ENCODE assay signal across 19 cellular contexts in the genomic region with DNA sequence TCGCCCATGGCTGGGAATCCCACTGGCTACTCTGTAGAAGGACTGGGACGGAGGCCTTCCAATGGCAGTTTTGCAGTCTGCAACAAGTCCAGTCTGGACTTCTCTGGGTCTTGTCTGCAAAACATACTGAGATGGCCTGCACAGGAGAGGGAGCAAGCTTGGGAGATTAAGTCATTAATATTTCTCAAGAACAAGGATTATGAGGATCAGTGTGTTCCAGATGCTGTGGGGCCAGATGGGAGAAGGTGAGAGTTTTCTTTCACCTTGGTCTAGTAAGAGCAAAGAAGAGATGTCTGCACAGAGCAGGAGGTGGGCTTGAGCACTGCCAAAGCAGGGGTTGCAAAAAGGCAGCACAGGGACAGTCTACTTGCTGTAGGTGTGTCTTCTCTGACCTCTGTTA. TPM values are rescaled to one million over a fixed set of nuclear protein-coding genes. Genes with fewer than 3 reads are reported as not detected.
"Had no signal": no experiment of that assay in that cellular context is flagged by ENCODE, and none has a peak within 500 bp of the region (broad histone marks: within the 10 kb centered on the region; RNA-seq: fewer than 3 reads in every experiment).

A gene (minus strand): TSS at position 128 of the 400 bp plus-strand sequence. CDS start 120 bp downstream, at position 8.

- H3K4me3 ChIP-seq: body of pancreas, suprapubic skin, upper lobe of left lung had no signal

- DNase-seq: activated B cell treated with CpG ODN at 0.5 μM for 24 hours; activated CD4-positive, alpha-beta T cell treated with anti-CD3 and anti-CD28 coated beads, Interleukin-2, amount 10 ng/mL, durations not matched to agents 24 days and 14 days; activated CD8-positive, alpha-beta memory T cell treated with anti-CD3 and anti-CD28 coated beads for 24 hours; activated T-cell treated with anti-CD3 and anti-CD28 coated beads for 4 hours; amniotic stem cell; body of pancreas; dermis blood vessel endothelial cell; head of caudate nucleus; stimulated activated CD4-positive, alpha-beta T cell treated with anti-CD3 and anti-CD28 coated beads, Interleukin-2, amount 100 ng/mL, for 48 hours; stimulated activated naive CD8-positive, alpha-beta T cell treated with anti-CD3 and anti-CD28 coated beads, Interleukin-15, Interleukin-2, amounts not matched to agents 100 U/mL and 50 U/mL, for 24 hours; upper lobe of left lung had no signal

- H3K4me3 Mint-ChIP-seq: activated B cell treated with CpG ODN at 0.5 μM for 24 hours; activated CD4-positive, alpha-beta T cell treated with anti-CD3 and anti-CD28 coated beads, Interleukin-2, amount 10 ng/mL, durations not matched to agents 24 days and 14 days; activated naive CD4-positive, alpha-beta T cell treated with anti-CD3 and anti-CD28 coated beads, Interleukin-2, amount 50 U/mL, for 24 hours; central memory CD8-positive, alpha-beta T cell; T-helper 1 cell treated with Interleukin-12 subunit alpha and Interleukin-12 subunit beta and Interleukin-4 antibody, amounts not matched to agents 30 μg/mL and 1 μg/mL, for 36 hours had no signal

- ATAC-seq: body of pancreas; left lobe of liver; stimulated activated naive CD8-positive, alpha-beta T cell treated with anti-CD3 and anti-CD28 coated beads, Interleukin-15, Interleukin-2, amounts not matched to agents 100 U/mL and 50 U/mL, for 24 hours had no signal

- FAIRE-seq: islet of Langerhans had no signal

- H3K9me3 ChIP-seq: body of pancreas, suprapubic skin, upper lobe of left lung had no signal

- H3K4me1 Mint-ChIP-seq: activated B cell treated with CpG ODN at 0.5 μM for 24 hours; activated naive CD4-positive, alpha-beta T cell treated with anti-CD3 and anti-CD28 coated beads, Interleukin-2, amount 50 U/mL, for 24 hours; central memory CD8-positive, alpha-beta T cell had no signal

- H3K27ac Mint-ChIP-seq: activated B cell treated with CpG ODN at 0.5 μM for 24 hours; activated CD4-positive, alpha-beta T cell treated with anti-CD3 and anti-CD28 coated beads, Interleukin-2, amount 10 ng/mL, durations not matched to agents 24 days and 14 days; activated naive CD4-positive, alpha-beta T cell treated with anti-CD3 and anti-CD28 coated beads, Interleukin-2, amount 50 U/mL, for 24 hours; activated T-helper 2 cell treated with anti-CD3 and anti-CD28 coated beads, Interferon-gamma antibody, Interleukin-2, Interleukin-4, amounts not matched to agents 10 μg/mL and 5 μg/mL and 100 μg/mL, durations not matched to agents 14 hours and 24 hours and 36 hours; T-helper 1 cell treated with Interleukin-12 subunit alpha and Interleukin-12 subunit beta and Interleukin-4 antibody, amounts not matched to agents 30 μg/mL and 1 μg/mL, for 36 hours had no signal

- H3K27me3 ChIP-seq: body of pancreas, suprapubic skin, upper lobe of left lung had no signal

- H3K36me3 Mint-ChIP-seq: activated naive CD4-positive, alpha-beta T cell treated with anti-CD3 and anti-CD28 coated beads, Interleukin-2, amount 50 U/mL, for 24 hours had no signal

- H3K27ac ChIP-seq: body of pancreas, suprapubic skin, upper lobe of left lung had no signal

- H3K36me3 ChIP-seq: suprapubic skin, upper lobe of left lung had no signal

- H3K9me3 Mint-ChIP-seq: activated B cell treated with CpG ODN at 0.5 μM for 24 hours; activated CD4-positive, alpha-beta T cell treated with anti-CD3 and anti-CD28 coated beads, Interleukin-2, amount 10 ng/mL, durations not matched to agents 24 days and 14 days; activated naive CD4-positive, alpha-beta T cell treated with anti-CD3 and anti-CD28 coated beads, Interleukin-2, amount 50 U/mL, for 24 hours; activated T-helper 2 cell treated with anti-CD3 and anti-CD28 coated beads, Interferon-gamma antibody, Interleukin-2, Interleukin-4, amounts not matched to agents 10 μg/mL and 5 μg/mL and 100 μg/mL, durations not matched to agents 14 hours and 24 hours and 36 hours; central memory CD8-positive, alpha-beta T cell; T-helper 1 cell treated with Interleukin-12 subunit alpha and Interleukin-12 subunit beta and Interleukin-4 antibody, amounts not matched to agents 30 μg/mL and 1 μg/mL, for 36 hours had no signal

RNA-seq across cellular contexts. Expression of the gene that starts here (rescaled TPM):
- total RNA-seq: activated B cell treated with CpG ODN at 0.5 μM for 24 hours; activated CD4-positive, alpha-beta T cell treated with anti-CD3 and anti-CD28 coated beads, Interleukin-2, amount 10 ng/mL, durations not matched to agents 24 days and 14 days; activated T-helper 2 cell treated with anti-CD3 and anti-CD28 coated beads, Interferon-gamma antibody, Interleukin-2, Interleukin-4, amounts not matched to agents 10 μg/mL and 5 μg/mL and 100 μg/mL, durations not matched to agents 14 hours and 24 hours and 36 hours; body of pancreas; dermis blood vessel endothelial cell; left lobe of liver; upper lobe of left lung had no signal
- polyA plus RNA-seq: neural cell had no signal
